8 cellular contexts compared by ENCODE assay signal in the genomic region with DNA sequence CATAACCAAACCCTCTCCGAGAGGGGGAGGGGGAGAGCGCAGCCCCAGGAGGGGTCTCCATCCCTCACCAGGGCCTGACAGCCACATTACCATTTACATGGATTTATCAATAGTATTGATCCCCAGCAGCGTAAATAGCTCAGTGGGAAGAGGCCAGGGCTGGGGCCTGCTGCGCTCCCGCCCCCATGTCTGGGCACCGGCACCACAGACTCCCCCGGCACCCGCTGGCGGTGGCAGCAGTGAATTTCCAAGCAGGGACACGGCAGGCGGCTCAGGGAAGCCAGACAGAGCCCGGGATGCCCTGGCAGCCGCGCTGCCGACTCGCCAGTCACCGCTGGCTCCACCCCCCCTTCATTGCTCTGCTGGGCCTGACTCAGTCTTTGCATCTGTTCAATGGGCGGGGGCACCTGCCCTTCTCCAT. TPM values are rescaled to one million over a fixed set of nuclear protein-coding genes. Genes with fewer than 3 reads are reported as not detected.
A peak's percentile ranks its signal among the peaks of the same experiment; 100 is the strongest.
DNase-seq lines count a peak whose midpoint lies in the region; ATAC-seq and TF ChIP-seq lines count a peak whose summit lies in the region.

No MANE protein-coding gene starts in this region.

- no peak for TF ChIP-seq CTCF in PC-3 (conservative IDR thresholded peaks at IDR 0.05; ENCODE audit: low read depth, low read length)
- TF ChIP-seq CTCF in esophagus squamous epithelium (IDR thresholded peaks at IDR 0.05) = no peak

- no peak overlapping the region for H2BK5ac ChIP-seq in trophoblast cell (ENCODE audit: low read depth, low read length, poor library complexity)

- 5 to 41% methylated on average over 9 to 10 of the region's 18 CpGs for WGBS in esophagus squamous epithelium, 2 donors
- no CpG with 5 or more reads among the region's 18 CpGs for WGBS in trophoblast cell (ENCODE audit: extremely low coverage, insufficient coverage, insufficient read length)

- H4K8ac ChIP-seq in trophoblast cell (ENCODE audit: low read depth, low read length) = no peak overlapping the region

- peak overlapping the region; percentile 88 for H3K4me2 ChIP-seq in PC-3 (ENCODE audit: low read length)
- no peak overlapping the region for H3K4me2 ChIP-seq in trophoblast cell (ENCODE audit: low read length)

- no peaks in the 10 kb centered on the region for H3F3A ChIP-seq in PC-3 (ENCODE audit: low read length, unreplicated experiment)

- BruUV-seq in PC-3 (replicated peaks; lab: Mats Ljungman, UMichigan) = no TSS peak

- H3K9me3 ChIP-seq in PC-3 (ENCODE audit: low read length) (no peaks in the 10 kb centered on the region), esophagus squamous epithelium (no peaks in the 10 kb centered on the region), trophoblast cell (ENCODE audit: insufficient read depth, low read depth, low read length) (no peaks in the 10 kb centered on the region), SJCRH30 (replicated peaks) (no peaks in the 10 kb centered on the region)

- no peak overlapping the region for H3K23ac ChIP-seq in trophoblast cell (ENCODE audit: low read length)

- H3K18ac ChIP-seq in trophoblast cell (ENCODE audit: low read length) = peak overlapping the region; percentile 58

- H3K9ac ChIP-seq in PC-3 (ENCODE audit: low read length) (no peak overlapping the region), trophoblast cell (ENCODE audit: low read length) (no peak overlapping the region)

- H3K4ac ChIP-seq in trophoblast cell (ENCODE audit: low read depth, low read length) = peak overlapping the region; percentile 100

- CTCF ChIA-PET in PC-3 (lab: Charles Lee) = no interaction called here

- no peak overlapping the region for H4K12ac ChIP-seq in trophoblast cell (ENCODE audit: low read depth, low read length)

- H3K14ac ChIP-seq in trophoblast cell (ENCODE audit: low read length) = no peak overlapping the region

- H3K36me3 ChIP-seq in PC-3 (ENCODE audit: low read depth, low read length) (no peaks in the 10 kb centered on the region), esophagus squamous epithelium (no peaks in the 10 kb centered on the region), trophoblast cell (ENCODE audit: control insufficient read depth in 1 of 2, insufficient read depth in 2 of 2, low read length in 2 of 2) (no peaks in the 10 kb centered on the region), SJCRH30 (peaks cover 3% of the 10 kb centered on the region)

- peak overlapping the region; percentile 99; the same call in 1 of the 2 replicates for H3K4me3 ChIP-seq in PC-3 (ENCODE audit: low read length)
- H3K4me3 ChIP-seq in esophagus squamous epithelium = peak overlapping the region; percentile 70 to 98 (median 97)
- no peak overlapping the region for H3K4me3 ChIP-seq in trophoblast cell (ENCODE audit: low read depth, low read length)
- no peak overlapping the region for H3K4me3 ChIP-seq in SJCRH30

- H3K4me1 ChIP-seq in PC-3 (ENCODE audit: insufficient read depth, low read length) (0 out of 2 replicates have a peak, but pooled peaks cover 8% of the 10 kb centered on the region), esophagus squamous epithelium (peaks cover 42 to 87% (median 62%) of the 10 kb centered on the region in 3 donors), trophoblast cell (ENCODE audit: control insufficient read depth in 1 of 2, insufficient read depth in 2 of 2, low read length in 2 of 2) (peaks cover 32 to 41% of the 10 kb centered on the region in 2 experiments), SJCRH30 (peaks cover 12% of the 10 kb centered on the region)

- TF ChIP-seq POLR2A in esophagus squamous epithelium (IDR thresholded peaks at IDR 0.05) = no peak

- DNase-seq in Daoy (ENCODE audit: low read depth) (peak; percentile 40), PC-3 (no peak), esophagus squamous epithelium (lab: John Stamatoyannopoulos, UW) (no peak), trophoblast cell (no peak), DMS79 (lab: John Stamatoyannopoulos, UW) (no peak), SJCRH30 (no peak)
- DNase-seq in stimulated activated CD4-positive, alpha-beta T cell treated with anti-CD3 and anti-CD28 coated beads, Interleukin-4, amount 100 ng/mL, for 1 hour = no peak
- DNase-seq in activated CD8-positive, alpha-beta memory T cell treated with anti-CD3 and anti-CD28 coated beads, Interleukin-2, amount 50 U/mL, for 4 hours = no peak

- H4K20me1 ChIP-seq in PC-3 (ENCODE audit: low read length) = peaks cover 48% of the 10 kb centered on the region

- H2AFZ ChIP-seq in PC-3 (ENCODE audit: low read length) (no peak overlapping the region), trophoblast cell (ENCODE audit: insufficient read depth, low read length, poor library complexity) (no peak overlapping the region)

- POLR2A ChIA-PET in PC-3 (lab: Charles Lee; ENCODE audit: unreplicated experiment) = no interaction called here

- H3K27ac ChIP-seq in PC-3 (ENCODE audit: low read length) (no peak overlapping the region), esophagus squamous epithelium (peak overlapping the region; percentile 95 to 99 (median 98)), trophoblast cell (ENCODE audit: low read depth, low read length) (no peak overlapping the region), SJCRH30 (no peak overlapping the region)

- H3K79me2 ChIP-seq in PC-3 (ENCODE audit: low read length) (peaks cover 69% of the 10 kb centered on the region), trophoblast cell (ENCODE audit: control insufficient read depth, insufficient read depth, low read length, poor library complexity) (peaks cover 48% of the 10 kb centered on the region)

- intact Hi-C loops in PC-3 (cut with micrococcal nuclease) (loop anchor here (5.0 kb wide), 3 partner anchors 178 to 198 kb away; no protein-coding TSS in a partner anchor), esophagus squamous epithelium (cut with DNase I) (no loop called here)

- no peak for ATAC-seq in PC-3

- H2BK12ac ChIP-seq in trophoblast cell (ENCODE audit: low read length) = peak overlapping the region; percentile 56

- no peak overlapping the region for H2BK120ac ChIP-seq in trophoblast cell (ENCODE audit: insufficient read depth, low read length, poor library complexity)

- H3K79me1 ChIP-seq in trophoblast cell (ENCODE audit: low read length) = peaks cover 26% of the 10 kb centered on the region

- H2AK5ac ChIP-seq in trophoblast cell (ENCODE audit: low read length) = no peak overlapping the region

- no peaks in the 10 kb centered on the region for H3K27me3 ChIP-seq in PC-3 (ENCODE audit: low read length)
- H3K27me3 ChIP-seq in esophagus squamous epithelium = no peaks in the 10 kb centered on the region
- H3K27me3 ChIP-seq in trophoblast cell (ENCODE audit: insufficient read depth, low read length) = no peaks in the 10 kb centered on the region
- H3K27me3 ChIP-seq in SJCRH30 = no peaks in the 10 kb centered on the region

- H3K9me2 ChIP-seq in PC-3 (replicated peaks; ENCODE audit: low read length) = no peaks in the 10 kb centered on the region

- H4K91ac ChIP-seq in trophoblast cell (ENCODE audit: low read depth, low read length) = no peak overlapping the region

RNA-seq across cellular contexts. Expression of a gene that starts 2.3 kb away (rescaled TPM):
- total RNA-seq in Daoy (2014; rRNA removed; shearing (Covaris generic)) = 29.8 and 57.9 TPM in 2 replicates
- total RNA-seq in PC-3 (2014; rRNA removed) (117 and 218 TPM in 2 replicates), esophagus squamous epithelium (10 to 100 TPM; 17.7 to 84.1 (median 45.6) TPM)
- 147 and 153 TPM in 2 replicates for polyA plus RNA-seq in trophoblast cell (2013)
- total RNA-seq in SJCRH30 (2014; rRNA removed; shearing (Covaris generic)) = 48.5 and 52.2 TPM in 2 replicates

Comparison
In these comparisons a context has a peak if more than half of its experiments do, and no peak if none do; other contexts are left out.
1. H3K27ac ChIP-seq: peak in esophagus squamous epithelium (4 of 4); none in PC-3 (single experiment), trophoblast cell (single experiment) and SJCRH30 (single experiment).
2. H3K4me3 ChIP-seq: peak in PC-3 (single experiment) and esophagus squamous epithelium (4 of 4); none in trophoblast cell (single experiment) and SJCRH30 (single experiment).